Comparison of ENCODE assay signal across 1 cellular context in genomic region chr2:128091691-128092050, GRCh38.
TF ChIP-seq lines count a peak whose summit lies in the region.

No MANE protein-coding gene starts in this region.

TF ChIP-seq in GM23338, 12 proteins besides CTCF, POLR2A, EP300 and RAD21 (continued from another document):
- TF ChIP-seq ZNF462 (CRISPR knock-in tag; IDR thresholded peaks at IDR 0.05) = no peak
- no peak for TF ChIP-seq CREB1 (CRISPR knock-in tag; IDR thresholded peaks at IDR 0.05; ENCODE audit: low read depth)
- no peak for TF ChIP-seq JUNB (IDR thresholded peaks at IDR 0.05; ENCODE audit: unreplicated experiment)
